Comparison of ENCODE assay signal across 20 cellular contexts in the genomic region with DNA sequence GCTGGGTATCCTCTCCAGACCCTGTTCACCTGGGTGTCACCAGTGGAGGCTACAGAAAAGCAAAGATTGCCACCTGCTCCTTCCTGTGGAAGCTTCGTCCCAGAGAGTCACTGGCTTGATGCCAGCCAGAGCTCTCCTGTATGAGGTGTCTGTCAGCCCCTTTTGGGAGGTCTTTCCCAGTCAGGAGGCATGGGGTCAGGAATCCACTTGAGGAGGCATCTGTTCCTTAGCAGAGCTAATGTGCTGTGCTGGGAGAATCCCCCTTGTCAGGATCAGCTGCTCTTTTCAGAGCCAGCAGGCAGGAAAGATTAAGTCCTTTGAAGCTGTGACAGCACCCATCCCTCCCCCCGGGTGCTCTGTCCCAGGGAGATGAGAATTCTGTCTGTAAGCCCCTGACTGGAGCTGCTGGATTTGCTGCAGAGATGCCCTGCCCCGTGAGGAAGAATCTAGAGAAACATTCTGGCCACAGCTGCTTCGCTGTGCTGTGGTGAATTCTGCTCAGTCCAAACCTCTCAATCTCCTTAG.
A peak's percentile ranks its signal among the peaks of the same experiment; 100 is the strongest.
DNase-seq lines count a peak whose midpoint lies in the region; ATAC-seq and TF ChIP-seq lines count a peak whose summit lies in the region.
"Had no signal": no experiment of that assay in that cellular context is flagged by ENCODE, and none has a peak within 500 bp of the region (broad histone marks: within the 10 kb centered on the region; RNA-seq: fewer than 3 reads in every experiment).

No MANE protein-coding gene starts in this region.

- H3K79me2 ChIP-seq in smooth muscle cell (ENCODE audit: low read depth) = no peaks in the 10 kb centered on the region

- DNase-seq in cardiac muscle cell (ENCODE audit: low read depth in 1 of 2, low spot score in 1 of 2) (peak in 1 of 2 donors; percentile 62), heart left ventricle (no peak), NCI-H345 (lab: John Stamatoyannopoulos, UW) (peak; percentile 49), SHP77 treated with DMSO at 0.1 percent for 48 hours (lab: John Stamatoyannopoulos, UW) (peak; percentile 8), smooth muscle cell (lab: John Stamatoyannopoulos, UW; ENCODE audit: unreplicated experiment) (no peak), suprapubic skin (ENCODE audit: low spot score in 2 of 2) (no peak), COR-L47 (lab: John Stamatoyannopoulos, UW) (no peak)
- no peak for DNase-seq in activated T-helper 2 cell treated with anti-CD3 and anti-CD28 coated beads, Interferon-gamma antibody, Interleukin-2, Interleukin-4, amounts not matched to agents 10 μg/mL and 5 μg/mL and 100 μg/mL, durations not matched to agents 14 hours and 24 hours and 36 hours (ENCODE audit: low spot score)
- DNase-seq: ACHN; AML-193; Kasumi-1; MM.1S; NCI-H1092 treated with DMSO at 0.1 percent for 48 hours; NCI-H187 treated with DMSO at 0.1 percent for 48 hours; NCI-H226; NK-92 treated with Interleukin-12 subunit alpha and Interleukin-12 subunit beta, amount 100 ng/mL, for 24 hours; SIG-M5 had no signal

- no peaks in the 10 kb centered on the region for H3K27me3 ChIP-seq in cardiac muscle cell
- H3K27me3 ChIP-seq in heart left ventricle = no peaks in the 10 kb centered on the region
- H3K27me3 ChIP-seq in smooth muscle cell (ENCODE audit: low read depth) = no peaks in the 10 kb centered on the region
- peaks cover 2% of the 10 kb centered on the region for H3K27me3 ChIP-seq in suprapubic skin

- no peak overlapping the region for H3K9ac ChIP-seq in smooth muscle cell (ENCODE audit: low read depth)

- peak overlapping the region; percentile 51 for H3K4me2 ChIP-seq in smooth muscle cell

- H3K27ac ChIP-seq in cardiac muscle cell = peak overlapping the region; percentile 41
- H3K27ac ChIP-seq in heart left ventricle = no peak overlapping the region
- no peak overlapping the region for H3K27ac ChIP-seq in smooth muscle cell (ENCODE audit: low read depth)
- no peak overlapping the region for H3K27ac ChIP-seq in suprapubic skin

- TF ChIP-seq POLR2A in heart left ventricle (IDR thresholded peaks at IDR 0.05) = no peak
- no peak for TF ChIP-seq POLR2A in suprapubic skin (IDR thresholded peaks at IDR 0.05)

- H3K4me1 Mint-ChIP-seq in activated T-helper 2 cell treated with anti-CD3 and anti-CD28 coated beads, Interferon-gamma antibody, Interleukin-2, Interleukin-4, amounts not matched to agents 10 μg/mL and 5 μg/mL and 100 μg/mL, durations not matched to agents 14 hours and 24 hours and 36 hours (ENCODE audit: low read depth) = no peaks in the 10 kb centered on the region
- H3K4me1 Mint-ChIP-seq: CD14-positive monocyte, IgD-negative memory B cell had no signal

- no peak overlapping the region for H2AFZ ChIP-seq in smooth muscle cell (ENCODE audit: low read depth)

- no peak for TF ChIP-seq EP300 in suprapubic skin (IDR thresholded peaks at IDR 0.05)

- 21 to 46% (median 45%) methylated on average over 2 to 4 of the region's 4 CpGs for WGBS in heart left ventricle, 4 donors
- 27% methylated on average over 4 of the region's 4 CpGs for WGBS in smooth muscle cell (ENCODE audit: low lambda C conversion rate)
- WGBS in suprapubic skin = 17% methylated on average over 1 of the region's 4 CpGs

- H3K4me3 ChIP-seq in cardiac muscle cell = no peak overlapping the region
- H3K4me3 ChIP-seq in heart left ventricle = no peak overlapping the region
- no peak overlapping the region for H3K4me3 ChIP-seq in smooth muscle cell
- no peak overlapping the region for H3K4me3 ChIP-seq in suprapubic skin

- H3K9me3 Mint-ChIP-seq in activated T-helper 2 cell treated with anti-CD3 and anti-CD28 coated beads, Interferon-gamma antibody, Interleukin-2, Interleukin-4, amounts not matched to agents 10 μg/mL and 5 μg/mL and 100 μg/mL, durations not matched to agents 14 hours and 24 hours and 36 hours = peaks cover 16% of the 10 kb centered on the region

- no peak overlapping the region for H3K27ac Mint-ChIP-seq in activated T-helper 2 cell treated with anti-CD3 and anti-CD28 coated beads, Interferon-gamma antibody, Interleukin-2, Interleukin-4, amounts not matched to agents 10 μg/mL and 5 μg/mL and 100 μg/mL, durations not matched to agents 14 hours and 24 hours and 36 hours
- H3K27ac Mint-ChIP-seq: CD14-positive monocyte; IgD-negative memory B cell; T-helper 1 cell treated with Interleukin-12 subunit alpha and Interleukin-12 subunit beta and Interleukin-4 antibody, amounts not matched to agents 30 μg/mL and 1 μg/mL, for 36 hours had no signal

- H3F3A ChIP-seq in smooth muscle cell (ENCODE audit: low read depth) = peaks cover 13% of the 10 kb centered on the region

- H3K36me3 ChIP-seq in cardiac muscle cell = no peaks in the 10 kb centered on the region
- H3K36me3 ChIP-seq in heart left ventricle = no peaks in the 10 kb centered on the region
- no peaks in the 10 kb centered on the region for H3K36me3 ChIP-seq in smooth muscle cell (ENCODE audit: low read depth)
- H3K36me3 ChIP-seq in suprapubic skin = no peaks in the 10 kb centered on the region

- TF ChIP-seq CTCF in cardiac muscle cell (IDR thresholded peaks at IDR 0.05; ENCODE audit: low read depth, low read length) (no peak), heart left ventricle (IDR thresholded peaks at IDR 0.05) (no peak), smooth muscle cell (IDR thresholded peaks at IDR 0.05; ENCODE audit: borderline replicate concordance, insufficient read depth, poor library complexity, severe bottlenecking) (no peak), suprapubic skin (IDR thresholded peaks at IDR 0.05) (no peak)

- H4K20me1 ChIP-seq in smooth muscle cell (ENCODE audit: low read depth) = no peaks in the 10 kb centered on the region

- intact Hi-C loops in heart left ventricle (cut with DNase I) = no loop called here
- intact Hi-C loops in activated T-helper 2 cell treated with anti-CD3 and anti-CD28 coated beads, Interferon-gamma antibody, Interleukin-2, Interleukin-4, amounts not matched to agents 10 μg/mL and 5 μg/mL and 100 μg/mL, durations not matched to agents 14 hours and 24 hours and 36 hours (cut with micrococcal nuclease) = no loop called here

- H3K4me1 ChIP-seq in cardiac muscle cell (ENCODE audit: low read depth) (peaks cover 14% of the 10 kb centered on the region), heart left ventricle (no peaks in the 10 kb centered on the region), smooth muscle cell (ENCODE audit: low read depth) (peaks cover 23% of the 10 kb centered on the region), suprapubic skin (no peaks in the 10 kb centered on the region)

- H3K9me3 ChIP-seq in cardiac muscle cell (ENCODE audit: low read depth) (no peaks in the 10 kb centered on the region), heart left ventricle (peaks cover 0 to 29% (median 4%) of the 10 kb centered on the region in 12 donors), smooth muscle cell (replicated peaks; ENCODE audit: low read depth) (no peaks in the 10 kb centered on the region), suprapubic skin (no peaks in the 10 kb centered on the region)

- no peaks in the 10 kb centered on the region for H3K36me3 Mint-ChIP-seq in activated T-helper 2 cell treated with anti-CD3 and anti-CD28 coated beads, Interferon-gamma antibody, Interleukin-2, Interleukin-4, amounts not matched to agents 10 μg/mL and 5 μg/mL and 100 μg/mL, durations not matched to agents 14 hours and 24 hours and 36 hours (ENCODE audit: low read depth)
- H3K36me3 Mint-ChIP-seq: CD14-positive monocyte had no signal

- no peaks in the 10 kb centered on the region for H3K27me3 Mint-ChIP-seq in activated T-helper 2 cell treated with anti-CD3 and anti-CD28 coated beads, Interferon-gamma antibody, Interleukin-2, Interleukin-4, amounts not matched to agents 10 μg/mL and 5 μg/mL and 100 μg/mL, durations not matched to agents 14 hours and 24 hours and 36 hours (ENCODE audit: low read depth)

- no peak overlapping the region for H3K4me3 Mint-ChIP-seq in activated T-helper 2 cell treated with anti-CD3 and anti-CD28 coated beads, Interferon-gamma antibody, Interleukin-2, Interleukin-4, amounts not matched to agents 10 μg/mL and 5 μg/mL and 100 μg/mL, durations not matched to agents 14 hours and 24 hours and 36 hours (ENCODE audit: low read depth)
- H3K4me3 Mint-ChIP-seq: CD14-positive monocyte; IgD-negative memory B cell; T-helper 1 cell treated with Interleukin-12 subunit alpha and Interleukin-12 subunit beta and Interleukin-4 antibody, amounts not matched to agents 30 μg/mL and 1 μg/mL, for 36 hours had no signal

- ATAC-seq in heart left ventricle = no peak

Comparison
In these comparisons a context has a peak if more than half of its experiments do, and no peak if none do; other contexts are left out.
1. DNase-seq: peak in NCI-H345 (single experiment) and SHP77 treated with DMSO at 0.1 percent for 48 hours (single experiment); none in heart left ventricle (0 of 5), smooth muscle cell (single experiment), activated T-helper 2 cell treated with anti-CD3 and anti-CD28 coated beads, Interferon-gamma antibody, Interleukin-2, Interleukin-4, amounts not matched to agents 10 μg/mL and 5 μg/mL and 100 μg/mL, durations not matched to agents 14 hours and 24 hours and 36 hours (single experiment), suprapubic skin (0 of 2) and COR-L47 (single experiment).